Comparison of ENCODE assay signal across 8 cellular contexts in genomic region chr5:1641560-1642166, GRCh38.
DNase-seq lines count a peak whose midpoint lies in the region; ATAC-seq and TF ChIP-seq lines count a peak whose summit lies in the region.

No MANE protein-coding gene starts in this region.

- H3K9ac ChIP-seq in HUES48 (ENCODE audit: low read depth, low read length) (no peak overlapping the region), endodermal cell (ENCODE audit: extremely low read depth, low read length, poor library complexity, severe bottlenecking) (no peak overlapping the region)

- no peak overlapping the region for H3K27ac Mint-ChIP-seq in endodermal cell

- H3K9me3 Mint-ChIP-seq in endodermal cell, result no peaks in the 10 kb centered on the region

- H3K36me3 Mint-ChIP-seq in endodermal cell (ENCODE audit: low read depth), result no peaks in the 10 kb centered on the region

- peaks cover 8% of the 10 kb centered on the region for H3K4me1 Mint-ChIP-seq in endodermal cell

- ATAC-seq in GM19397 (IDR thresholded peaks at IDR 0.05; ENCODE audit: unreplicated experiment), result peak; percentile 55

- H3K27me3 ChIP-seq in HUES48 (ENCODE audit: control insufficient read depth, insufficient read depth, low read length) (peaks cover 24% of the 10 kb centered on the region), endodermal cell (ENCODE audit: control insufficient read depth, insufficient read depth, low read length, poor library complexity, severe bottlenecking) (peaks cover 24% of the 10 kb centered on the region)

- peaks cover 25% of the 10 kb centered on the region for H3K4me1 ChIP-seq in HUES48 (ENCODE audit: control insufficient read depth, insufficient read depth, low read length)
- H3K4me1 ChIP-seq in endodermal cell (ENCODE audit: control insufficient read depth, insufficient read depth, low read length), result peaks cover 2% of the 10 kb centered on the region

- DNase-seq in NK-92 (lab: John Stamatoyannopoulos, UW; ENCODE audit: unreplicated experiment) (peak; percentile 24), endodermal cell (peak; percentile 94), midbrain (lab: John Stamatoyannopoulos, UW) (peak; percentile 85)
- peak; percentile 32 to 56 for DNase-seq in activated CD8-positive, alpha-beta memory T cell treated with anti-CD3 and anti-CD28 coated beads for 1 hour (ENCODE audit: extremely low read depth in 1 of 2, low read depth in 1 of 2)
- DNase-seq in stimulated activated CD8-positive, alpha-beta memory T cell treated with anti-CD3 and anti-CD28 coated beads, Interleukin-4, amount 100 ng/mL, for 4 hours (ENCODE audit: low read depth in 2 of 2, low spot score in 1 of 2), result peak; percentile 41 to 49

- H3K4me3 Mint-ChIP-seq in endodermal cell, result no peak overlapping the region

- peaks cover 39% of the 10 kb centered on the region for H3K27me3 Mint-ChIP-seq in endodermal cell (ENCODE audit: insufficient read depth)

- H3K27ac ChIP-seq in C4-2B (no peak overlapping the region), HUES48 (ENCODE audit: low read depth, low read length) (peak overlapping the region; percentile 70), endodermal cell (ENCODE audit: low read depth, low read length) (no peak overlapping the region)

- no peaks in the 10 kb centered on the region for H3K36me3 ChIP-seq in HUES48 (ENCODE audit: control insufficient read depth, insufficient read depth, low read length)
- no peaks in the 10 kb centered on the region for H3K36me3 ChIP-seq in endodermal cell (ENCODE audit: control insufficient read depth, insufficient read depth, low read length)

- WGBS in endodermal cell (ENCODE audit: insufficient coverage in 1 of 2, insufficient read length in 1 of 2), 2 experiments, result 8 to 9% methylated on average over 11 of the region's 12 CpGs

- H3K4me3 ChIP-seq in HUES48 (ENCODE audit: low read depth, low read length) (0 out of 2 replicates have a peak overlapping the region, but pooled peaks have one; percentile 3), endodermal cell (ENCODE audit: low read length) (no peak overlapping the region)

- H3K9me3 ChIP-seq in HUES48 (ENCODE audit: control insufficient read depth, insufficient read depth, low read length) (no peaks in the 10 kb centered on the region), endodermal cell (ENCODE audit: control insufficient read depth, low read length) (no peaks in the 10 kb centered on the region)

- TF ChIP-seq CTCF in C4-2B (conservative IDR thresholded peaks at IDR 0.05) (peak; percentile 97), endodermal cell (conservative IDR thresholded peaks at IDR 0.05) (peak; percentile 95)

Comparison
In these comparisons a context has a peak if more than half of its experiments do, and no peak if none do; other contexts are left out.
1. DNase-seq: peak in every context shown above with its lines; median percentile 94 in endodermal cell; 85 in midbrain; 45 in stimulated activated CD8-positive, alpha-beta memory T cell treated with anti-CD3 and anti-CD28 coated beads, Interleukin-4, amount 100 ng/mL, for 4 hours; 44 in activated CD8-positive, alpha-beta memory T cell treated with anti-CD3 and anti-CD28 coated beads for 1 hour; 24 in NK-92.